ENCODE assay signal across 22 cellular contexts in genomic region chr4:75675004-75675531, GRCh38. TPM values are rescaled to one million over a fixed set of nuclear protein-coding genes. Genes with fewer than 3 reads are reported as not detected.
DNase-seq lines count a peak whose midpoint lies in the region; ATAC-seq and TF ChIP-seq lines count a peak whose summit lies in the region.
"Had no signal": no experiment of that assay in that cellular context is flagged by ENCODE, and none has a peak within 500 bp of the region (broad histone marks: within the 10 kb centered on the region; RNA-seq: fewer than 3 reads in every experiment).

No MANE protein-coding gene starts in this region.

- H3K27ac ChIP-seq in HEK293 (ENCODE audit: extremely low read depth, low read depth, low read length), result no peak overlapping the region

- H3K9me3 Mint-ChIP-seq in nephron progenitor cell, result no peaks in the 10 kb centered on the region
- H3K9me3 Mint-ChIP-seq: memory B cell, neural progenitor cell had no signal

- POLR2A ChIA-PET in HEK293 (lab: Yijun Ruan, JAX), result interaction anchor here (0.8 kb wide), 1 partner anchor 46 kb away, joined by 5 read pairs; no protein-coding TSS in a partner anchor

- CTCF ChIA-PET in HEK293 (lab: Yijun Ruan, JAX), result interaction anchor here (0.6 to 1.1 kb wide), 3 partner anchors 20 to 49 kb away, joined by 3 to 5 read pairs (median 4); partner anchors contain the start of gene USO1

- peak in 2 of 3 experiments; percentile 11 to 57 for DNase-seq in NCI-H1417 (lab: John Stamatoyannopoulos, UW)
- DNase-seq in NCI-H1417 treated with DMSO at 0.1 percent for 48 hours (lab: John Stamatoyannopoulos, UW), result no peak
- DNase-seq in dermis blood vessel endothelial cell, result peak; percentile 13
- DNase-seq in nephron progenitor cell, result no peak
- no peak for DNase-seq in NCI-H2196 treated with DMSO at 0.1 percent for 48 hours (lab: John Stamatoyannopoulos, UW; ENCODE audit: unreplicated experiment)
- DNase-seq in NOMO-1 treated with dmso at 0.1 percent for 144 hours (lab: John Stamatoyannopoulos, UW; ENCODE audit: unreplicated experiment), result no peak
- DNase-seq: activated naive CD4-positive, alpha-beta T cell treated with Interleukin-2 at 50 U/mL for 16 hours; BE2C; kidney; MG63; NCI-H187; NK-92 treated with Interleukin-12 subunit alpha and Interleukin-12 subunit beta, amount 100 ng/mL, for 24 hours; RPMI8226; stimulated activated CD4-positive, alpha-beta T cell treated with anti-CD3 and anti-CD28 coated beads, Interleukin-2, amount 100 ng/mL, for 48 hours had no signal

- no peaks in the 10 kb centered on the region for H3K9me3 ChIP-seq in HEK293 (ENCODE audit: control insufficient read depth, insufficient read depth, low read depth, low read length)
- H3K9me3 ChIP-seq: ascending aorta, BE2C, MG63, prostate gland had no signal

- no peaks in the 10 kb centered on the region for H3K36me3 Mint-ChIP-seq in nephron progenitor cell (ENCODE audit: low read depth)
- H3K36me3 Mint-ChIP-seq: IgD-negative memory B cell, memory B cell, neural progenitor cell had no signal

- ATAC-seq in GM21447 (IDR thresholded peaks at IDR 0.05; ENCODE audit: unreplicated experiment), result no peak

- H3K4me3 Mint-ChIP-seq in nephron progenitor cell, result no peak overlapping the region
- H3K4me3 Mint-ChIP-seq: memory B cell, neural progenitor cell had no signal

- H3K4me1 Mint-ChIP-seq in nephron progenitor cell, result peaks cover 31% of the 10 kb centered on the region

- no peaks in the 10 kb centered on the region for H3K36me3 ChIP-seq in HEK293 (ENCODE audit: control insufficient read depth in 2 of 2, insufficient read depth in 1 of 2, low read length in 2 of 2)
- H3K36me3 ChIP-seq: ascending aorta, BE2C, MG63, neural progenitor cell, prostate gland had no signal

- TF ChIP-seq CTCF in HEK293 (tag by site-specific recombination; IDR thresholded peaks at IDR 0.05) (no peak), nephron progenitor cell (IDR thresholded peaks at IDR 0.05) (no peak)

- no peak overlapping the region for H3K4me3 ChIP-seq in HEK293 (ENCODE audit: low read depth, low read length)
- H3K4me3 ChIP-seq: ascending aorta, MG63, prostate gland, skin epidermis had no signal

- peaks cover 3% of the 10 kb centered on the region for H3K27me3 Mint-ChIP-seq in nephron progenitor cell (ENCODE audit: low read depth, poor library complexity)
- H3K27me3 Mint-ChIP-seq: IgD-negative memory B cell, memory B cell had no signal

- peaks cover 10% of the 10 kb centered on the region; the same call in 1 of the 2 replicates for H3K4me1 ChIP-seq in HEK293 (ENCODE audit: control insufficient read depth, insufficient read depth, low read length)
- H3K4me1 ChIP-seq: prostate gland had no signal

- peak overlapping the region; percentile 72 for H3K27ac Mint-ChIP-seq in nephron progenitor cell
- H3K27ac Mint-ChIP-seq: memory B cell, neural progenitor cell had no signal

TF ChIP-seq in HEK293, 187 proteins besides CTCF, POLR2A, EP300 and RAD21:
- TF ChIP-seq ZNF473 (tag by site-specific recombination; IDR thresholded peaks at IDR 0.05), result no peak
- peak; percentile 68 for TF ChIP-seq WT1 (tag by site-specific recombination; IDR thresholded peaks at IDR 0.05)
- no peak for TF ChIP-seq ZNF2 (tag by site-specific recombination; IDR thresholded peaks at IDR 0.05)
- TF ChIP-seq OSR2 (tag by site-specific recombination; IDR thresholded peaks at IDR 0.05), result peak; percentile 72
- no peak for TF ChIP-seq ZNF266 (tag by site-specific recombination; IDR thresholded peaks at IDR 0.05; ENCODE audit: low read depth)
- no peak for TF ChIP-seq ZSCAN23 (tag by site-specific recombination; IDR thresholded peaks at IDR 0.05)
- no peak for TF ChIP-seq SCRT1 (tag by site-specific recombination; IDR thresholded peaks at IDR 0.05; ENCODE audit: borderline replicate concordance)
- peak; percentile 90 for TF ChIP-seq TRIM28 (IDR thresholded peaks at IDR 0.05; ENCODE audit: borderline replicate concordance, low read length)
- TF ChIP-seq TCF7L2 (IDR thresholded peaks at IDR 0.05; ENCODE audit: borderline replicate concordance, low read depth, low read length), result 0 out of 2 replicates have a peak, but pooled peaks have one; percentile 26
- no peak for TF ChIP-seq KLF16 (tag by site-specific recombination; IDR thresholded peaks at IDR 0.05)

RNA-seq across cellular contexts. Expression of gene G3BP2, which starts 1.9 kb away (rescaled TPM):
- 239 and 264 TPM in 2 replicates for total RNA-seq in dermis blood vessel endothelial cell

RNA-seq across cellular contexts. Expression of gene CDKL2, which starts 44.7 kb away (rescaled TPM):
- 0.14 and 0.34 TPM in 2 replicates for total RNA-seq in dermis blood vessel endothelial cell
- total RNA-seq: ascending aorta had no signal

RNA-seq across cellular contexts. Expression of gene USO1, which starts 49.3 kb away (rescaled TPM):
- total RNA-seq in dermis blood vessel endothelial cell, result 105 and 141 TPM in 2 replicates

Comparison
In these comparisons a context has a peak if more than half of its experiments do, and no peak if none do; other contexts are left out.
1. DNase-seq: peak in NCI-H1417 (2 of 3) and dermis blood vessel endothelial cell (single experiment); none in NCI-H1417 treated with DMSO at 0.1 percent for 48 hours (single experiment), nephron progenitor cell (single experiment), NCI-H2196 treated with DMSO at 0.1 percent for 48 hours (single experiment) and NOMO-1 treated with dmso at 0.1 percent for 144 hours (single experiment).